9 cellular contexts compared by ENCODE assay signal in the genomic region with DNA sequence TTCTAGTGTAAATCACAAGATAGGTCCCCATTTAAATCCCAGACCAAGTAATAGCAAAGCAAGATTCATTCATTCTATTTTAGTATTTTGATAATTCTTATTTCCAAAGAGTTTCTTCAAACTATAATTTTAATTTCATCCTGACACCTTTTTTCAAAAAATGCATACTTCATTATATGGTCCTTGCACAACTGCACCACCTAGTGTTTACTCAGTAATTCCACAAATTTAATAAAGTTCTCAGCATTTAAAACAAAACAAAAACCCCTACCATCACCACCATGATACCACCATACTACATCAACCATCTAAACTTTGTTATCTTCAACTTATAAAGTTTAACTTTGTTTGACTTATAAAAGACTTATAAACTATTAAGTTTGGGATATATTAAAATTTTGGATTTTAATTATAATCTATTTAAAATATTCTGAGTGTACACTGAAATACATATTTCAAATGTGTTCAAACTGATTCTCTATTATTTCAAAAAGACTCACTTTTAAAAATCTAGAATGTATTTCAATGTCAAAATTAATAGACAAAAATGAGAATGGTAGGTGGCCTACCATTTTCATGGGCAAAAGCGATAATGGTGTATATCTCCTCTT. TPM values are rescaled to one million over a fixed set of nuclear protein-coding genes. Genes with fewer than 3 reads are reported as not detected.
DNase-seq lines count a peak whose midpoint lies in the region; ATAC-seq, FAIRE-seq and TF ChIP-seq lines count a peak whose summit lies in the region.
"Had no signal": no experiment of that assay in that cellular context is flagged by ENCODE, and none has a peak within 500 bp of the region (broad histone marks: within the 10 kb centered on the region; RNA-seq: fewer than 3 reads in every experiment).

No MANE protein-coding gene starts in this region.

- H4K20me1 ChIP-seq in endothelial cell of umbilical vein (replicated peaks; ENCODE audit: control insufficient read depth, extremely low read depth, insufficient read depth, low read length): no peaks in the 10 kb centered on the region

- FAIRE-seq in endothelial cell of umbilical vein (lab: Jason Lieb, UNC) (peak; percentile 54), urothelium cell line (lab: Jason Lieb, UNC) (no peak)

- 91 to 98% (median 96%) methylated on average over 1 of the region's 1 CpG for WGBS in heart left ventricle, 4 donors

- POLR2A ChIA-PET in endothelial cell of umbilical vein (lab: Charles Lee): no interaction called here

- no peaks in the 10 kb centered on the region for H3K9me1 ChIP-seq in endothelial cell of umbilical vein (replicated peaks; ENCODE audit: control insufficient read depth, extremely low read depth, insufficient read depth, low read length)

- H3K79me2 ChIP-seq in endothelial cell of umbilical vein (ENCODE audit: control insufficient read depth, insufficient read depth, low read length): no peaks in the 10 kb centered on the region

- TF ChIP-seq POLR2A in heart left ventricle (IDR thresholded peaks at IDR 0.05) (no peak), endothelial cell of umbilical vein (IDR thresholded peaks at IDR 0.05; ENCODE audit: low read depth, low read length) (no peak)

- dilution Hi-C loops in endothelial cell of umbilical vein (cut with MboI; ENCODE audit: extremely low pct_ligation_motif_present, low sequenced_read_pairs): no loop called here

- CTCF ChIA-PET in endothelial cell of umbilical vein (lab: Charles Lee): interaction anchor here (0.7 to 1.4 kb wide), 11 partner anchors 9 to 1087 kb away, joined by 3 to 10 read pairs (median 5); a partner anchor contains a TSS

- TF ChIP-seq CTCF in heart left ventricle (IDR thresholded peaks at IDR 0.05) (peak in 9 of 12 donors; percentile 38 to 62 (median 46)), endothelial cell of umbilical vein (IDR thresholded peaks at IDR 0.05; ENCODE audit: extremely low read depth in 1 of 2, insufficient read depth in 1 of 2, low read depth in 1 of 2, low read length in 2 of 2) (peak; percentile 21 to 29)

- BruUV-seq in endothelial cell of umbilical vein (replicated peaks; lab: Mats Ljungman, UMichigan): no TSS peak

- H3K27me3 ChIP-seq in heart left ventricle (no peaks in the 10 kb centered on the region), endothelial cell of umbilical vein (ENCODE audit: control insufficient read depth in 2 of 2, insufficient read depth in 2 of 2, low read length in 2 of 2) (no peaks in the 10 kb centered on the region)

- ATAC-seq in heart left ventricle: no peak
- ATAC-seq in left ventricle myocardium superior: no peak
- no peak for ATAC-seq in HG02763 (IDR thresholded peaks at IDR 0.05; ENCODE audit: unreplicated experiment)

- H3K27ac ChIP-seq in heart left ventricle: peak overlapping the region in 1 of 12 donors; percentile 43
- H3K27ac ChIP-seq in endothelial cell of umbilical vein (ENCODE audit: insufficient read depth, low read depth, low read length): no peak overlapping the region

- intact Hi-C loops in heart left ventricle (cut with DNase I) (no loop called here), left ventricle myocardium superior (cut with micrococcal nuclease) (no loop called here), endothelial cell of umbilical vein (cut with micrococcal nuclease) (loop anchor here (5.0 kb wide), 1 partner anchor 757 kb away; no protein-coding TSS in a partner anchor)

- no peak overlapping the region for H3K4me2 ChIP-seq in endothelial cell of umbilical vein (ENCODE audit: insufficient read depth, low read length)

- no peak overlapping the region for H3K9ac ChIP-seq in endothelial cell of umbilical vein (replicated peaks; ENCODE audit: extremely low read depth, insufficient read depth, low read length)

- no peak overlapping the region for H3K4me3 ChIP-seq in heart left ventricle
- no peak overlapping the region for H3K4me3 ChIP-seq in endothelial cell of umbilical vein (replicated peaks in 1 of 3; ENCODE audit: insufficient read depth in 1 of 3, low read depth in 1 of 3, low read length in 3 of 3)

- H3K36me3 ChIP-seq in heart left ventricle (no peaks in the 10 kb centered on the region), endothelial cell of umbilical vein (ENCODE audit: control insufficient read depth in 2 of 2, extremely low read depth in 1 of 2, insufficient read depth in 2 of 2, low read length in 2 of 2) (no peaks in the 10 kb centered on the region)

- peaks cover 0 to 8% (median 0%) of the 10 kb centered on the region in 12 donors for H3K4me1 ChIP-seq in heart left ventricle
- H3K4me1 ChIP-seq in endothelial cell of umbilical vein (ENCODE audit: control insufficient read depth, extremely low read depth, insufficient read depth, low read length): no peaks in the 10 kb centered on the region

- peaks cover 0 to 21% (median 0%) of the 10 kb centered on the region in 12 donors for H3K9me3 ChIP-seq in heart left ventricle
- no peaks in the 10 kb centered on the region for H3K9me3 ChIP-seq in endothelial cell of umbilical vein (replicated peaks; ENCODE audit: control insufficient read depth, insufficient read depth, low read length)

- no peak overlapping the region for H2AFZ ChIP-seq in endothelial cell of umbilical vein (ENCODE audit: low read depth, low read length)

- DNase-seq in heart left ventricle (no peak), left ventricle myocardium superior (no peak), NCI-H69 (lab: John Stamatoyannopoulos, UW) (peak; percentile 4), endothelial cell of umbilical vein (ENCODE audit: low read depth, low spot score) (peak; percentile 42), urothelium cell line (ENCODE audit: low spot score) (peak; percentile 25)
- DNase-seq in effector CD4-positive, alpha-beta T cell: no peak
- no peak for DNase-seq in activated CD8-positive, alpha-beta memory T cell treated with anti-CD3 and anti-CD28 coated beads, Interleukin-2, amount 50 U/mL, for 4 hours
- DNase-seq: stimulated activated CD4-positive, alpha-beta T cell treated with anti-CD3 and anti-CD28 coated beads, Interleukin-4, amount 100 ng/mL, for 1 hour had no signal

TF ChIP-seq in endothelial cell of umbilical vein, 7 proteins besides CTCF, POLR2A, EP300 and RAD21:
- TF ChIP-seq GATA2 (IDR thresholded peaks at IDR 0.05; ENCODE audit: insufficient read depth, insufficient read length, low read depth, low read length): no peak
- no peak for TF ChIP-seq MYC (IDR thresholded peaks at IDR 0.05; ENCODE audit: low read depth, low read length)
- no peak for TF ChIP-seq FOS (IDR thresholded peaks at IDR 0.05; ENCODE audit: borderline replicate concordance, insufficient read depth, low read length)
- no peak for TF ChIP-seq POLR2AphosphoS5 (IDR thresholded peaks at IDR 0.05; ENCODE audit: insufficient read depth, low read depth, low read length)
- TF ChIP-seq, protein P1, sequence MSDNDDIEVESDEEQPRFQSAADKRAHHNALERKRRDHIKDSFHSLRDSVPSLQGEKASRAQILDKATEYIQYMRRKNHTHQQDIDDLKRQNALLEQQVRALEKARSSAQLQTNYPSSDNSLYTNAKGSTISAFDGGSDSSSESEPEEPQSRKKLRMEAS (IDR thresholded peaks at IDR 0.05; ENCODE audit: insufficient read depth, insufficient read length): no peak
- TF ChIP-seq JUN (IDR thresholded peaks at IDR 0.05; ENCODE audit: borderline replicate concordance, insufficient read depth, insufficient read length, low read depth): no peak
- TF ChIP-seq EZH2 (IDR thresholded peaks at IDR 0.05; ENCODE audit: borderline replicate concordance, low read depth, low read length, severe bottlenecking): no peak

RNA-seq across cellular contexts. Expression of a gene that starts 44.2 kb away (rescaled TPM):
- 10 to 100 TPM; 13.9 to 32.2 (median 16.6) TPM for total RNA-seq in heart left ventricle
- polyA plus RNA-seq in heart left ventricle: 1 to 10 TPM; 3.2 to 6.2 TPM
- 16.0 TPM for total RNA-seq in left ventricle myocardium superior
- 6.9 and 8.8 TPM in 2 replicates for total RNA-seq in endothelial cell of umbilical vein
- polyA plus RNA-seq in endothelial cell of umbilical vein: 2.1 and 4.0 TPM in 2 replicates
- polyA plus RNA-seq in endothelial cell of umbilical vein (2011; cell fraction: cytosol; rRNA removed): 2.7 TPM in 2 replicates
- polyA plus RNA-seq in endothelial cell of umbilical vein (2011; cell fraction: nucleus; rRNA removed): 9.4 and 9.7 TPM in 2 replicates
- polyA plus RNA-seq in endothelial cell of umbilical vein (2012): 2.8 and 3.7 TPM in 2 replicates
- polyA minus RNA-seq in endothelial cell of umbilical vein: 16.0 and 16.3 TPM in 2 replicates
- 9.4 TPM for polyA minus RNA-seq in endothelial cell of umbilical vein (2011; cell fraction: cytosol; rRNA and poly(A)+ RNA removed)
- 55.8 and 67.5 TPM in 2 replicates for polyA minus RNA-seq in endothelial cell of umbilical vein (2011; cell fraction: nucleus; rRNA and poly(A)+ RNA removed)

RNA-seq across cellular contexts. Expression of a gene that starts 44.6 kb away (rescaled TPM):
- total RNA-seq in heart left ventricle (1,000 to 10,000 TPM in 8 of 9 donors, 100 to 1,000 TPM in 1; 862 to 1,901 (median 1,395) TPM), left ventricle myocardium superior (1,473 TPM), endothelial cell of umbilical vein (98.8 and 107 TPM in 2 replicates)
- polyA plus RNA-seq in heart left ventricle (1,000 to 10,000 TPM; 1,118 to 2,242 TPM), endothelial cell of umbilical vein (81.0 and 121 TPM in 2 replicates)
- polyA plus RNA-seq in endothelial cell of umbilical vein (2011; cell fraction: cytosol; rRNA removed): 152 and 154 TPM in 2 replicates
- 87.6 and 102 TPM in 2 replicates for polyA plus RNA-seq in endothelial cell of umbilical vein (2011; cell fraction: nucleus; rRNA removed)
- 118 and 161 TPM in 2 replicates for polyA plus RNA-seq in endothelial cell of umbilical vein (2012)
- 82.1 and 85.7 TPM in 2 replicates for polyA minus RNA-seq in endothelial cell of umbilical vein
- polyA minus RNA-seq in endothelial cell of umbilical vein (2011; cell fraction: cytosol; rRNA and poly(A)+ RNA removed): 66.7 TPM
- 31.7 and 63.5 TPM in 2 replicates for polyA minus RNA-seq in endothelial cell of umbilical vein (2011; cell fraction: nucleus; rRNA and poly(A)+ RNA removed)

Comparison
In these comparisons a context has a peak if more than half of its experiments do, and no peak if none do; other contexts are left out.
1. DNase-seq: peak in NCI-H69 (single experiment), endothelial cell of umbilical vein (single experiment) and urothelium cell line (single experiment); none in heart left ventricle (0 of 5), left ventricle myocardium superior (single experiment), effector CD4-positive, alpha-beta T cell (single experiment) and activated CD8-positive, alpha-beta memory T cell treated with anti-CD3 and anti-CD28 coated beads, Interleukin-2, amount 50 U/mL, for 4 hours (single experiment).